ENCODE assay signal across 8 cellular contexts in the genomic region with DNA sequence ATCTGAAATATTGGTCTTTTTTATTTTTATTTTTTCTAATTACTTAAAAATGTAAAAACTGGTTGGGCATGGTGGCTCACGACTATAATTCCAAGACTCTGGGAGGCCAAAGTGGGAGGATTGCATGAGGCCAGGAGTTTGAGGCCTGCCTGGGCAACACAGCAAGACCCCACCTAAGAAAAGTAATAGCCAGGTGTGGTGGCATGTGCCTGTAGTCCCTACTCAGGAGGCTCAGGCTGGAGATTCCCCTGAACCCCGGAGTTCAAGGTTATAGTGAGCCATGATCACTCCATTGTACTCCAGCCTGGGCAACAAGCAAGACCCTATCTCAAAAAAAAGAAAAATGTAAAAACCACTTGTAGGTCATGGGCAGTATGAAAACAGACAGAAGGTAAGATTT. TPM values are rescaled to one million over a fixed set of nuclear protein-coding genes. Genes with fewer than 3 reads are reported as not detected.
"Had no signal": no experiment of that assay in that cellular context is flagged by ENCODE, and none has a peak within 500 bp of the region (broad histone marks: within the 10 kb centered on the region; RNA-seq: fewer than 3 reads in every experiment).

No MANE protein-coding gene starts in this region.

- H3K4me3 Mint-ChIP-seq: H9 had no signal

- H2AFZ ChIP-seq: GM23248 had no signal

- DNase-seq: GM23248, GOT3, H9, HCEC 1CT, KG1 had no signal

- H3K4me1 Mint-ChIP-seq: IgD-negative memory B cell had no signal

- H3K27ac ChIP-seq: GM23248 had no signal

- H3K27ac Mint-ChIP-seq: H9, IgD-negative memory B cell had no signal

- H3K4me3 ChIP-seq: GM23248 had no signal

- H3K27me3 Mint-ChIP-seq: IgD-negative memory B cell had no signal

- FAIRE-seq: H54, HTR-8/SVneo had no signal

- H3K9ac ChIP-seq: GM23248 had no signal

RNA-seq across cellular contexts. Expression of a gene that starts 36.8 kb away (rescaled TPM):
- total RNA-seq: GM23248 had no signal
- polyA plus RNA-seq: GM23248, IgD-negative memory B cell had no signal
